In genomic region chr13:44157614-44158013, GRCh38 we compare ENCODE assay signal across 16 cellular contexts.
"Had no signal": no experiment of that assay in that cellular context is flagged by ENCODE, and none has a peak within 500 bp of the region (broad histone marks: within the 10 kb centered on the region; RNA-seq: fewer than 3 reads in every experiment).

No MANE protein-coding gene starts in this region.

- H3K4me1 ChIP-seq: adrenal gland, spleen had no signal

- FAIRE-seq: TTC549, urothelium cell line had no signal

- H3K9ac ChIP-seq: neural progenitor cell had no signal

- H3K4me2 ChIP-seq: neural progenitor cell had no signal

- H3K36me3 ChIP-seq: adrenal gland, neural progenitor cell, spleen, suprapubic skin had no signal

- H3K4me3 ChIP-seq: adrenal gland, neural progenitor cell, spleen, suprapubic skin had no signal

- H3K27me3 ChIP-seq: adrenal gland, neural progenitor cell, spleen, suprapubic skin had no signal

- H3K9me3 ChIP-seq: adrenal gland, spleen, suprapubic skin had no signal

- ATAC-seq: T-helper 17 cell had no signal

- H2AFZ ChIP-seq: neural progenitor cell had no signal

- DNase-seq: activated CD4-positive, alpha-beta T cell treated with anti-CD3 and anti-CD28 coated beads, Interleukin-2, amount 10 ng/mL, durations not matched to agents 7 days and 5 days; activated CD4-positive, CD25-positive, alpha-beta regulatory T cell; activated naive CD4-positive, alpha-beta T cell treated with anti-CD3 and anti-CD28 coated beads, Interleukin-2, amount 50 U/mL, for 16 hours; activated T-cell treated with anti-CD3 and anti-CD28 coated beads for 4 hours; adrenal gland; dermis blood vessel endothelial cell; foreskin melanocyte; kidney glomerular epithelial cell; spleen; stimulated activated CD4-positive, alpha-beta T cell treated with anti-CD3 and anti-CD28 coated beads, Interleukin-2, amount 100 ng/mL, for 24 hours; stimulated activated naive CD4-positive, alpha-beta T cell; T-helper 17 cell had no signal

- H3K27ac ChIP-seq: adrenal gland, neural progenitor cell, spleen, suprapubic skin had no signal
